ENCODE assay signal across 8 cellular contexts in the genomic region with DNA sequence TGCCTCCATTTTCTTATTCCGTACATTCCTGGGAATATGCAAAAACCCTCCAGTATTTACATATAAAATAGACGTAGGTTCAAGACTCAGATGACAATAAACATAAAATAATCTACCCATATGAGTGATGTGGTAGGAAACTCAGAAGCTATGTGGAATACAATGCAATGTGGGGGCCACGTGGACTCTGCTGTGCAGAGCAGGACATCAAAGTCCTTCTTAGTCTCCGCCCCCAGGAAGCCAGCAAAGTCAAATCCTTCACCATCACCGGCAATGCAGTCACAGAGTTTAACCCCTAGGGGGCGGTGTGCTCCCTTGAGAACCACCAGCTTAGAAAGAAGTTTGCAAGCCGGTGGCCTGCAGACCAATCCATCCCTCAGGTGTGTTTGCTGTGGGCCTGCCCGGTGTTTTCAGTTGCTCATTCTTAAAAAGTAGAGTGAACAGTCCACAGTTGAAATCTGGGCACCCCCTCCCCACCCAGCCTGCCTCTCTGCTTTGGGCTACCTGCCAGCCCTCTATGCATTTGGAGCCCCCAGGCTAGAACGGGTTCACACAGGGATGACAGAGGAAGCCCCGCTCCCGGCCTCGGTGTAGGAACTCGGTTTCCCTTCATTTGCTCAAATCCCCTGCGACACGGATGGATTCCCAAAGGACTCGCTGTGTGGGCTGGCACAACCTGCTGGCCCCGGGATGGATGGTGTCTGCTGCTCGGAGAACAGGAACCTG. TPM values are rescaled to one million over a fixed set of nuclear protein-coding genes. Genes with fewer than 3 reads are reported as not detected.
DNase-seq lines count a peak whose midpoint lies in the region; ATAC-seq and TF ChIP-seq lines count a peak whose summit lies in the region.

No MANE protein-coding gene starts in this region.

- DNase-seq in CD1c-positive myeloid dendritic cell (ENCODE audit: extremely low spot score) (peak; percentile 92), HEK293T (ENCODE audit: extremely low spot score) (peak; percentile 84), NCI-H524 treated with DMSO at 0.1 percent for 48 hours (lab: John Stamatoyannopoulos, UW) (peak; percentile 55), right lobe of liver (peak; percentile 61 to 89 (median 76)), amniotic stem cell (lab: John Stamatoyannopoulos, UW) (no peak)
- peak; percentile 94 for DNase-seq in activated CD4-positive, alpha-beta T cell treated with anti-CD3 and anti-CD28 coated beads, Interleukin-2, amount 10 ng/mL, durations not matched to agents 7 days and 5 days
- peak; percentile 64 for DNase-seq in stimulated activated CD8-positive, alpha-beta memory T cell treated with anti-CD3 and anti-CD28 coated beads, Interleukin-12 subunit alpha, Interleukin-12 subunit beta, amount 100 ng/mL, for 1 hour (ENCODE audit: low read depth)

- POLR2A ChIA-PET in HEK293T (lab: Yijun Ruan, JAX): interaction anchor here (1.1 kb wide), 1 partner anchor 20 kb away, joined by 3 read pairs; no protein-coding TSS in a partner anchor
- POLR2A ChIA-PET in activated CD4-positive, alpha-beta T cell treated with anti-CD3 and anti-CD28 coated beads, Interleukin-2, amount 10 ng/mL, durations not matched to agents 7 days and 5 days (lab: Charles Lee): interaction anchor here (0.5 kb wide), 1 partner anchor 223 kb away, joined by 4 read pairs; no protein-coding TSS in a partner anchor

- H3K4me1 ChIP-seq in right lobe of liver: peaks cover 0 to 7% (median 0%) of the 10 kb centered on the region in 4 donors

- peak overlapping the region; percentile 71 for H3K27ac Mint-ChIP-seq in activated CD4-positive, alpha-beta T cell treated with anti-CD3 and anti-CD28 coated beads, Interleukin-2, amount 10 ng/mL, durations not matched to agents 7 days and 5 days
- H3K27ac Mint-ChIP-seq in dendritic cell treated with granulocyte-macrophage colony-stimulating factor and Interleukin-4, amounts not matched to agents 40 ng/mL and 50 ng/mL, for 4 days: peak overlapping the region; percentile 92

- CTCF ChIA-PET in HEK293T (lab: Yijun Ruan, JAX): interaction anchor here (0.7 to 1.9 kb wide), 7 partner anchors 13 to 170 kb away, joined by 3 to 6 read pairs (median 3); no protein-coding TSS in a partner anchor
- CTCF ChIA-PET in activated CD4-positive, alpha-beta T cell treated with anti-CD3 and anti-CD28 coated beads, Interleukin-2, amount 10 ng/mL, durations not matched to agents 7 days and 5 days (lab: Charles Lee): interaction anchor here (0.9 to 3.4 kb wide), 7 partner anchors 10 to 895 kb away, joined by 3 to 14 read pairs (median 5); no protein-coding TSS in a partner anchor

- no peaks in the 10 kb centered on the region for H3K27me3 ChIP-seq in right lobe of liver

- H3K9me3 ChIP-seq in right lobe of liver: no peaks in the 10 kb centered on the region

- H3K4me1 Mint-ChIP-seq in activated CD4-positive, alpha-beta T cell treated with anti-CD3 and anti-CD28 coated beads, Interleukin-2, amount 10 ng/mL, durations not matched to agents 7 days and 5 days: peaks cover 52% of the 10 kb centered on the region
- peaks cover 94% of the 10 kb centered on the region for H3K4me1 Mint-ChIP-seq in dendritic cell treated with granulocyte-macrophage colony-stimulating factor and Interleukin-4, amounts not matched to agents 40 ng/mL and 50 ng/mL, for 4 days (ENCODE audit: low read depth)

- H3K36me3 ChIP-seq in right lobe of liver: no peaks in the 10 kb centered on the region

- H3K9me3 Mint-ChIP-seq in activated CD4-positive, alpha-beta T cell treated with anti-CD3 and anti-CD28 coated beads, Interleukin-2, amount 10 ng/mL, durations not matched to agents 7 days and 5 days: no peaks in the 10 kb centered on the region
- no peaks in the 10 kb centered on the region for H3K9me3 Mint-ChIP-seq in dendritic cell treated with granulocyte-macrophage colony-stimulating factor and Interleukin-4, amounts not matched to agents 40 ng/mL and 50 ng/mL, for 4 days

- no peak overlapping the region for H3K27ac ChIP-seq in right lobe of liver

- TF ChIP-seq CTCF in right lobe of liver (IDR thresholded peaks at IDR 0.05): peak; percentile 91 to 96 (median 95)

- WGBS in right lobe of liver (ENCODE audit: insufficient coverage, low coverage, low lambda C conversion rate, missing lambda C conversion rate): 57% methylated on average over 9 of the region's 18 CpGs

- intact Hi-C loops in dendritic cell treated with granulocyte-macrophage colony-stimulating factor and Interleukin-4, amounts not matched to agents 40 ng/mL and 50 ng/mL, for 4 days (cut with micrococcal nuclease): loop anchor here (5.0 kb wide), 1 partner anchor 62 kb away; the partner anchor contains the start of gene SULF2
- intact Hi-C loops in right lobe of liver (cut with DNase I): no loop called here

- peaks cover 9% of the 10 kb centered on the region for H3K36me3 Mint-ChIP-seq in activated CD4-positive, alpha-beta T cell treated with anti-CD3 and anti-CD28 coated beads, Interleukin-2, amount 10 ng/mL, durations not matched to agents 7 days and 5 days (ENCODE audit: low read depth)
- peaks cover 92% of the 10 kb centered on the region for H3K36me3 Mint-ChIP-seq in dendritic cell treated with granulocyte-macrophage colony-stimulating factor and Interleukin-4, amounts not matched to agents 40 ng/mL and 50 ng/mL, for 4 days (ENCODE audit: low read depth)

- peak; percentile 82 to 96 (median 92) for ATAC-seq in right lobe of liver

- no peak for TF ChIP-seq POLR2A in right lobe of liver (IDR thresholded peaks at IDR 0.05)

- no peak overlapping the region for H3K4me3 Mint-ChIP-seq in activated CD4-positive, alpha-beta T cell treated with anti-CD3 and anti-CD28 coated beads, Interleukin-2, amount 10 ng/mL, durations not matched to agents 7 days and 5 days
- H3K4me3 Mint-ChIP-seq in dendritic cell treated with granulocyte-macrophage colony-stimulating factor and Interleukin-4, amounts not matched to agents 40 ng/mL and 50 ng/mL, for 4 days: no peak overlapping the region

- H3K27me3 Mint-ChIP-seq in activated CD4-positive, alpha-beta T cell treated with anti-CD3 and anti-CD28 coated beads, Interleukin-2, amount 10 ng/mL, durations not matched to agents 7 days and 5 days: no peaks in the 10 kb centered on the region
- no peaks in the 10 kb centered on the region for H3K27me3 Mint-ChIP-seq in dendritic cell treated with granulocyte-macrophage colony-stimulating factor and Interleukin-4, amounts not matched to agents 40 ng/mL and 50 ng/mL, for 4 days

- no peak overlapping the region for H3K4me3 ChIP-seq in right lobe of liver

TF ChIP-seq in HEK293T, 16 proteins besides CTCF, POLR2A, EP300 and RAD21:
- TF ChIP-seq ELF4 (IDR thresholded peaks at IDR 0.05): no peak
- no peak for TF ChIP-seq CTBP1 (IDR thresholded peaks at IDR 0.05; ENCODE audit: borderline replicate concordance)
- no peak for TF ChIP-seq FOXM1 (IDR thresholded peaks at IDR 0.05; ENCODE audit: borderline replicate concordance)
- no peak for TF ChIP-seq ZNF384 (IDR thresholded peaks at IDR 0.05)
TF ChIP-seq in HEK293T: peak in this region for 0.

RNA-seq across cellular contexts. Expression of gene SULF2, which starts 59.9 kb away (rescaled TPM):
- total RNA-seq in activated CD4-positive, alpha-beta T cell treated with anti-CD3 and anti-CD28 coated beads, Interleukin-2, amount 10 ng/mL, durations not matched to agents 7 days and 5 days: under 1 TPM; 0.37 to 0.69 TPM
- 10 to 100 TPM in 5 of 6 experiments, 1 to 10 TPM in 1; 6.1 to 92.0 (median 48.3) TPM for total RNA-seq in right lobe of liver

Comparison
In these comparisons a context has a peak if more than half of its experiments do, and no peak if none do; other contexts are left out.
1. RNA of gene SULF2, which starts 59.9 kb away (total RNA-seq): 6.1 to 92.0 TPM in right lobe of liver; 0.37 to 0.69 TPM in activated CD4-positive, alpha-beta T cell treated with anti-CD3 and anti-CD28 coated beads, Interleukin-2, amount 10 ng/mL, durations not matched to agents 7 days and 5 days; every median in the first group is over 4 times any median in the second.